In genomic region chr2:183001948-183002347, GRCh38 we compare ENCODE assay signal across 13 cellular contexts.
"Had no signal": no experiment of that assay in that cellular context is flagged by ENCODE, and none has a peak within 500 bp of the region (broad histone marks: within the 10 kb centered on the region; RNA-seq: fewer than 3 reads in every experiment).

No MANE protein-coding gene starts in this region.

- H3K4me1 ChIP-seq: suprapubic skin had no signal

- H3K27me3 ChIP-seq: cardiac muscle cell, gastroesophageal sphincter, suprapubic skin, upper lobe of left lung had no signal

- H3K4me3 ChIP-seq: cardiac muscle cell, gastroesophageal sphincter, suprapubic skin, upper lobe of left lung had no signal

- H3K9me3 ChIP-seq: gastroesophageal sphincter, suprapubic skin, upper lobe of left lung had no signal

- DNase-seq: activated CD4-positive, alpha-beta T cell treated with anti-CD3 and anti-CD28 coated beads for 4 hours; activated CD8-positive, alpha-beta memory T cell treated with anti-CD3 and anti-CD28 coated beads, Interleukin-2, amount 50 U/mL, for 48 hours; activated CD8-positive, alpha-beta T cell treated with anti-CD3 and anti-CD28 coated beads, Interleukin-2, amount 10 ng/mL, durations not matched to agents 7 days and 5 days; activated naive CD4-positive, alpha-beta T cell treated with anti-CD3 and anti-CD28 coated beads for 36 hours; kidney glomerular epithelial cell; stimulated activated CD4-positive, alpha-beta T cell treated with anti-CD3 and anti-CD28 coated beads, Interleukin-2, amount 100 ng/mL, for 48 hours; stimulated activated naive CD4-positive, alpha-beta T cell treated with Interleukin-2 at 50 U/mL for 16 hours; T1000; upper lobe of left lung; WERI-Rb-1 had no signal

- H3K27ac ChIP-seq: cardiac muscle cell, gastroesophageal sphincter, suprapubic skin, upper lobe of left lung, WERI-Rb-1 had no signal

- ATAC-seq: activated CD8-positive, alpha-beta T cell treated with anti-CD3 and anti-CD28 coated beads, Interleukin-2, amount 10 ng/mL, durations not matched to agents 7 days and 5 days; gastroesophageal sphincter had no signal
